Comparison of ENCODE assay signal across 15 cellular contexts in genomic region chrX:97057349-97057909, GRCh38.
A peak's percentile ranks its signal among the peaks of the same experiment; 100 is the strongest.
DNase-seq lines count a peak whose midpoint lies in the region; ATAC-seq lines count a peak whose summit lies in the region.
"Had no signal": no experiment of that assay in that cellular context is flagged by ENCODE, and none has a peak within 500 bp of the region (broad histone marks: within the 10 kb centered on the region; RNA-seq: fewer than 3 reads in every experiment).

No MANE protein-coding gene starts in this region.

- DNase-seq in M059J (ENCODE audit: low read depth) (peak; percentile 1), NCI-H2029 treated with DMSO at 0.1 percent for 48 hours (lab: John Stamatoyannopoulos, UW) (peak; percentile 59), NCI-H774 (lab: John Stamatoyannopoulos, UW) (peak; percentile 49), retina (peak; percentile 7), middle frontal gyrus (ENCODE audit: extremely low spot score, low spot score) (no peak), EL (no peak)
- DNase-seq: activated CD4-positive, alpha-beta T cell treated with anti-CD3 and anti-CD28 coated beads for 36 hours; activated gamma-delta T cell treated with Interleukin-2 at 50 U/mL for 16 hours; foreskin fibroblast; left ventricle myocardium inferior; NCI-H187; T1000; tibial artery had no signal

- no peak for ATAC-seq in GM19023 (IDR thresholded peaks at IDR 0.05; ENCODE audit: unreplicated experiment)
- ATAC-seq in GM19395 (IDR thresholded peaks at IDR 0.05; ENCODE audit: unreplicated experiment): no peak
- ATAC-seq: activated CD4-positive, alpha-beta T cell treated with anti-CD3 and anti-CD28 coated beads for 36 hours had no signal

Comparison
In these comparisons a context has a peak if more than half of its experiments do, and no peak if none do; other contexts are left out.
1. DNase-seq: peak in M059J (single experiment), NCI-H2029 treated with DMSO at 0.1 percent for 48 hours (single experiment), NCI-H774 (single experiment) and retina (single experiment); none in middle frontal gyrus (single experiment) and EL (single experiment).